23 cellular contexts compared by ENCODE assay signal in the genomic region with DNA sequence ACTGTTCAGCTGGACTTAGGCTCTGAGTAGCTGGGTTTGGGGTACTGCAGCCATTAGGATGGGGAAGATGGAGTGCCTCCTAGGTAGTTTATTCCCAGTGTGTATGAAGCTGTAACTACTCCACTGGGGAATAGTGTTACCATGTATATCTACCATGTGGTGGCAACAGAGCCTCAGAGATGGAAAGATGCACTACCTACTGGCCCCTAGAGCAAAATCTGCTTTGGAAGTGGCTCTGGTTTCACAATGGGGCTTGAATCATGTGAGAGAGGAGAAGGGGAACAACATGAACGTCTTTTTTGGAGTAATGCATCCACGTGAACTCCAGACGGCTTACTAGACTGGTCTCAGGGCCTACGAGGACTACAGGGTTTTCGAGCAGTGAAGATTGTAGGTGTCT.
"Had no signal": no experiment of that assay in that cellular context is flagged by ENCODE, and none has a peak within 500 bp of the region (broad histone marks: within the 10 kb centered on the region; RNA-seq: fewer than 3 reads in every experiment).

No MANE protein-coding gene starts in this region.

- H3K27ac Mint-ChIP-seq: activated CD8-positive, alpha-beta memory T cell treated with anti-CD3 and anti-CD28 coated beads, Interleukin-2, amount 10 ng/mL, durations not matched to agents 7 days and 5 days; activated CD8-positive, alpha-beta T cell treated with anti-CD3 and anti-CD28 coated beads for 36 hours; activated naive CD4-positive, alpha-beta T cell treated with anti-CD3 and anti-CD28 coated beads, Interleukin-2, amount 50 U/mL, for 24 hours; dendritic cell treated with granulocyte-macrophage colony-stimulating factor and Interleukin-4, amounts not matched to agents 40 ng/mL and 50 ng/mL, for 4 days; immature natural killer cell; mesothelial cell of epicardium; natural killer cell treated with Interleukin-12 subunit alpha and Interleukin-12 subunit beta and Interleukin-15 and Interleukin-18, amount 100 ng/mL, for 72 hours; stimulated activated naive B cell treated with anti-CD40 and anti-IgM and Interleukin-4, amounts not matched to agents 10 μg/mL and 1 μg/mL and 100 μg/mL, for 72 hours; T-helper 1 cell treated with Interleukin-12 subunit alpha and Interleukin-12 subunit beta and Interleukin-4 antibody, amounts not matched to agents 30 μg/mL and 1 μg/mL, for 36 hours had no signal

- H3K27me3 Mint-ChIP-seq: activated CD8-positive, alpha-beta T cell treated with anti-CD3 and anti-CD28 coated beads for 36 hours; dendritic cell treated with granulocyte-macrophage colony-stimulating factor and Interleukin-4, amounts not matched to agents 40 ng/mL and 50 ng/mL, for 4 days had no signal

- H3K4me3 ChIP-seq: body of pancreas, cardiac muscle cell, lung, sigmoid colon, smooth muscle cell, transverse colon had no signal

- ATAC-seq: activated CD8-positive, alpha-beta memory T cell treated with anti-CD3 and anti-CD28 coated beads, Interleukin-2, amount 10 ng/mL, durations not matched to agents 7 days and 5 days; activated CD8-positive, alpha-beta T cell treated with anti-CD3 and anti-CD28 coated beads for 36 hours; body of pancreas; foreskin keratinocyte; left lobe of liver; natural killer cell treated with Interleukin-12 subunit alpha and Interleukin-12 subunit beta and Interleukin-15 and Interleukin-18, amount 100 ng/mL, for 72 hours; stimulated activated naive B cell treated with anti-CD40 and anti-IgM and Interleukin-4, amounts not matched to agents 10 μg/mL and 1 μg/mL and 100 μg/mL, for 72 hours had no signal

- H3K4me3 Mint-ChIP-seq: activated CD8-positive, alpha-beta memory T cell treated with anti-CD3 and anti-CD28 coated beads, Interleukin-2, amount 10 ng/mL, durations not matched to agents 7 days and 5 days; activated CD8-positive, alpha-beta T cell treated with anti-CD3 and anti-CD28 coated beads for 36 hours; activated naive CD4-positive, alpha-beta T cell treated with anti-CD3 and anti-CD28 coated beads, Interleukin-2, amount 50 U/mL, for 24 hours; dendritic cell treated with granulocyte-macrophage colony-stimulating factor and Interleukin-4, amounts not matched to agents 40 ng/mL and 50 ng/mL, for 4 days; immature natural killer cell; mesothelial cell of epicardium; natural killer cell treated with Interleukin-12 subunit alpha and Interleukin-12 subunit beta and Interleukin-15 and Interleukin-18, amount 100 ng/mL, for 72 hours; stimulated activated naive B cell treated with anti-CD40 and anti-IgM and Interleukin-4, amounts not matched to agents 10 μg/mL and 1 μg/mL and 100 μg/mL, for 72 hours; T-helper 1 cell treated with Interleukin-12 subunit alpha and Interleukin-12 subunit beta and Interleukin-4 antibody, amounts not matched to agents 30 μg/mL and 1 μg/mL, for 36 hours had no signal

- H3K9me3 ChIP-seq: body of pancreas, sigmoid colon, transverse colon had no signal

- DNase-seq: activated CD4-positive, alpha-beta T cell treated with anti-CD3 and anti-CD28 coated beads for 48 hours; activated CD8-positive, alpha-beta memory T cell treated with anti-CD3 and anti-CD28 coated beads, Interleukin-2, amount 10 ng/mL, durations not matched to agents 7 days and 5 days; activated CD8-positive, alpha-beta T cell treated with anti-CD3 and anti-CD28 coated beads for 36 hours; activated gamma-delta T cell; activated T-cell treated with anti-CD3 and anti-CD28 coated beads for 4 hours; body of pancreas; effector CD4-positive, alpha-beta T cell; foreskin keratinocyte; immature natural killer cell; sigmoid colon; stimulated activated CD4-positive, alpha-beta T cell treated with anti-CD3 and anti-CD28 coated beads, Interleukin-15, amount 100 ng/mL, for 24 hours; stimulated activated naive B cell treated with anti-CD40 and anti-IgM and Interleukin-4, amounts not matched to agents 10 μg/mL and 1 μg/mL and 100 μg/mL, for 72 hours; transverse colon had no signal

- H3K4me1 ChIP-seq: body of pancreas, foreskin keratinocyte, parathyroid adenoma, sigmoid colon, transverse colon had no signal

- H3K9me3 Mint-ChIP-seq: activated naive CD4-positive, alpha-beta T cell treated with anti-CD3 and anti-CD28 coated beads, Interleukin-2, amount 50 U/mL, for 24 hours had no signal

- H2AFZ ChIP-seq: parathyroid adenoma had no signal

- H3K9ac ChIP-seq: parathyroid adenoma had no signal

- H3K36me3 Mint-ChIP-seq: activated CD8-positive, alpha-beta memory T cell treated with anti-CD3 and anti-CD28 coated beads, Interleukin-2, amount 10 ng/mL, durations not matched to agents 7 days and 5 days; activated naive CD4-positive, alpha-beta T cell treated with anti-CD3 and anti-CD28 coated beads, Interleukin-2, amount 50 U/mL, for 24 hours; immature natural killer cell; mesothelial cell of epicardium; natural killer cell treated with Interleukin-12 subunit alpha and Interleukin-12 subunit beta and Interleukin-15 and Interleukin-18, amount 100 ng/mL, for 72 hours; stimulated activated naive B cell treated with anti-CD40 and anti-IgM and Interleukin-4, amounts not matched to agents 10 μg/mL and 1 μg/mL and 100 μg/mL, for 72 hours had no signal

- H3K27ac ChIP-seq: body of pancreas, cardiac muscle cell, foreskin keratinocyte, parathyroid adenoma, sigmoid colon, transverse colon had no signal

- H3K36me3 ChIP-seq: cardiac muscle cell, sigmoid colon, transverse colon had no signal

- H3K4me2 ChIP-seq: smooth muscle cell had no signal

- H3K4me1 Mint-ChIP-seq: activated CD8-positive, alpha-beta memory T cell treated with anti-CD3 and anti-CD28 coated beads, Interleukin-2, amount 10 ng/mL, durations not matched to agents 7 days and 5 days; activated naive CD4-positive, alpha-beta T cell treated with anti-CD3 and anti-CD28 coated beads, Interleukin-2, amount 50 U/mL, for 24 hours; immature natural killer cell; mesothelial cell of epicardium; stimulated activated naive B cell treated with anti-CD40 and anti-IgM and Interleukin-4, amounts not matched to agents 10 μg/mL and 1 μg/mL and 100 μg/mL, for 72 hours had no signal

- H3K27me3 ChIP-seq: body of pancreas, cardiac muscle cell, sigmoid colon, transverse colon had no signal

- H3K79me2 ChIP-seq: parathyroid adenoma had no signal
